Comparison of ENCODE assay signal across 23 cellular contexts in the genomic region with DNA sequence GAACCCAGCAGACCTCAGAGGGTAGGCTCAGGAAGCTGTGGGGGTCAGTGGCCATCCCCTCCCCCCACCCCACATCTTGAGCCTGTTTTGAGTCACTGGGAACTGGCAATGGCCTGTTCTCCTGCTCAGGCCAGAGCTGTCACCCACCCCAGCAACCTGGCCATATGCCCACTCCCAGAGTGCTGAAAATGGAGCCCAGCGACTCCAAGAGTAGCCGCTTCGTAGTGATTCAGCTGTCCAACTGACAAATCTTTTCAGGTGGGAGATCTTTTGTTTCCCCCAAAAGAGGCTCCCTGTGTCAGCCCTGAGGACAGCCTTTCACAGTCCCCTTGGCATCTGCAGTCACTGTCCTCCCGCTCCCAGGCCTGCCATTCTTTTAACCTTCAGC. TPM values are rescaled to one million over a fixed set of nuclear protein-coding genes. Genes with fewer than 3 reads are reported as not detected.
DNase-seq lines count a peak whose midpoint lies in the region; ATAC-seq and TF ChIP-seq lines count a peak whose summit lies in the region.
"Had no signal": no experiment of that assay in that cellular context is flagged by ENCODE, and none has a peak within 500 bp of the region (broad histone marks: within the 10 kb centered on the region; RNA-seq: fewer than 3 reads in every experiment).

No MANE protein-coding gene starts in this region.

- no peaks in the 10 kb centered on the region for H3K27me3 Mint-ChIP-seq in WTC11 (ENCODE audit: low read depth)
- H3K27me3 Mint-ChIP-seq: CD4-positive, alpha-beta T cell had no signal

- POLR2A ChIA-PET in WTC11 (lab: Charles Lee) = no interaction called here

- no peaks in the 10 kb centered on the region for H3K36me3 ChIP-seq in right atrium auricular region
- H3K36me3 ChIP-seq: BE2C, MG63 had no signal

- H3K9me3 Mint-ChIP-seq in WTC11 = no peaks in the 10 kb centered on the region
- H3K9me3 Mint-ChIP-seq: CD4-positive, alpha-beta T cell had no signal

- H3K27ac Mint-ChIP-seq in WTC11 = no peak overlapping the region; the same call in 1 of the 2 replicates
- H3K27ac Mint-ChIP-seq: CD4-positive, alpha-beta T cell had no signal

- no peaks in the 10 kb centered on the region for H3K4me1 ChIP-seq in right atrium auricular region
- no peaks in the 10 kb centered on the region for H3K4me1 ChIP-seq in right cardiac atrium (ENCODE audit: control insufficient read depth, insufficient read depth, low read length)
- H3K4me1 ChIP-seq: A549, BE2C had no signal

- H3K9me3 ChIP-seq in right atrium auricular region = no peaks in the 10 kb centered on the region
- no peaks in the 10 kb centered on the region for H3K9me3 ChIP-seq in right cardiac atrium (ENCODE audit: control insufficient read depth, low read length)
- H3K9me3 ChIP-seq: A549, BE2C, MG63 had no signal

- TF ChIP-seq CTCF in right atrium auricular region (IDR thresholded peaks at IDR 0.05) (no peak), WTC11 (IDR thresholded peaks at IDR 0.05) (no peak)

- H3K36me3 Mint-ChIP-seq in WTC11 = no peaks in the 10 kb centered on the region

- CTCF ChIA-PET in WTC11 (lab: Charles Lee) = interaction anchor here (1.2 to 6.9 kb wide), 3 partner anchors 17 to 137 kb away, joined by 3 to 40 read pairs (median 6); no protein-coding TSS in a partner anchor

- peaks cover 7% of the 10 kb centered on the region; the same call in 1 of the 2 replicates for H3K4me1 Mint-ChIP-seq in WTC11

- ATAC-seq in right cardiac atrium (no peak), HG02623 (IDR thresholded peaks at IDR 0.05; ENCODE audit: unreplicated experiment) (no peak), HG02870 (IDR thresholded peaks at IDR 0.05; ENCODE audit: unreplicated experiment) (no peak), WTC11 (no peak)
- ATAC-seq: A549, K562 had no signal

- H3K27ac ChIP-seq in right atrium auricular region = no peak overlapping the region
- no peak overlapping the region for H3K27ac ChIP-seq in right cardiac atrium (ENCODE audit: low read length)
- H3K27ac ChIP-seq: A549, PC-9, SK-N-MC had no signal

- H3K27me3 ChIP-seq in right atrium auricular region (no peaks in the 10 kb centered on the region), right cardiac atrium (ENCODE audit: control insufficient read depth, insufficient read depth) (no peaks in the 10 kb centered on the region)
- H3K27me3 ChIP-seq: BE2C, MG63 had no signal

- WGBS in right cardiac atrium = 71% methylated on average over 4 of the region's 4 CpGs

- intact Hi-C loops in right cardiac atrium (cut with DNase I) = no loop called here

- H3K4me3 ChIP-seq in right atrium auricular region = no peak overlapping the region
- no peak overlapping the region for H3K4me3 ChIP-seq in right cardiac atrium (ENCODE audit: low read length)
- H3K4me3 ChIP-seq: A549, K562, MG63, PC-9, SK-N-MC had no signal

- H3K4me3 Mint-ChIP-seq in WTC11 = no peak overlapping the region
- H3K4me3 Mint-ChIP-seq: CD4-positive, alpha-beta T cell had no signal

- peak; percentile 13 for DNase-seq in right atrium auricular region (ENCODE audit: low spot score)
- no peak for DNase-seq in right cardiac atrium
- DNase-seq in cerebellum (ENCODE audit: low spot score) = peak; percentile 67
- DNase-seq in occipital lobe (lab: John Stamatoyannopoulos, UW) = peak; percentile 11
- no peak for DNase-seq in WTC11 (ENCODE audit: low spot score)
- DNase-seq: BE2C; CD4-positive, alpha-beta T cell; DMS53; GF-D8; MG63; NCI-H1417; NCI-H1694 treated with DMSO at 0.1 percent for 48 hours; NCI-H2081 treated with DMSO at 0.1 percent for 48 hours; PC-9; RPMI8226; SHP77 had no signal

TF ChIP-seq in WTC11, 78 proteins besides CTCF, POLR2A, EP300 and RAD21:
- TF ChIP-seq ZNF317 (CRISPR knock-in tag; IDR thresholded peaks at IDR 0.05; ENCODE audit: borderline replicate concordance, low read depth) (no peak), PRRX2 (CRISPR knock-in tag; IDR thresholded peaks at IDR 0.05) (no peak), SMAD3 (CRISPR knock-in tag; IDR thresholded peaks at IDR 0.05; ENCODE audit: borderline replicate concordance) (no peak), ZNF121 (CRISPR knock-in tag; IDR thresholded peaks at IDR 0.05) (no peak), ESRRA (CRISPR knock-in tag; IDR thresholded peaks at IDR 0.05; ENCODE audit: borderline replicate concordance) (no peak), ZNF416 (CRISPR knock-in tag; IDR thresholded peaks at IDR 0.05) (no peak), FOXP1 (CRISPR knock-in tag; IDR thresholded peaks at IDR 0.05; ENCODE audit: borderline replicate concordance) (no peak), ZNF671 (CRISPR knock-in tag; IDR thresholded peaks at IDR 0.05) (no peak), ATF1 (CRISPR knock-in tag; IDR thresholded peaks at IDR 0.05) (no peak), RORB (CRISPR knock-in tag; IDR thresholded peaks at IDR 0.05) (no peak), ETV6 (CRISPR knock-in tag; IDR thresholded peaks at IDR 0.05) (no peak)
- TF ChIP-seq, protein P1, sequence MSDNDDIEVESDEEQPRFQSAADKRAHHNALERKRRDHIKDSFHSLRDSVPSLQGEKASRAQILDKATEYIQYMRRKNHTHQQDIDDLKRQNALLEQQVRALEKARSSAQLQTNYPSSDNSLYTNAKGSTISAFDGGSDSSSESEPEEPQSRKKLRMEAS (CRISPR knock-in tag; IDR thresholded peaks at IDR 0.05) = no peak
- TF ChIP-seq, protein P2, sequence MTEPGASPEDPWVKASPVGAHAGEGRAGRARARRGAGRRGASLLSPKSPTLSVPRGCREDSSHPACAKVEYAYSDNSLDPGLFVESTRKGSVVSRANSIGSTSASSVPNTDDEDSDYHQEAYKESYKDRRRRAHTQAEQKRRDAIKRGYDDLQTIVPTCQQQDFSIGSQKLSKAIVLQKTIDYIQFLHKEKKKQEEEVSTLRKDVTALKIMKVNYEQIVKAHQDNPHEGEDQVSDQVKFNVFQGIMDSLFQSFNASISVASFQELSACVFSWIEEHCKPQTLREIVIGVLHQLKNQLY (CRISPR knock-in tag; IDR thresholded peaks at IDR 0.05) = no peak
- TF ChIP-seq, protein P3, sequence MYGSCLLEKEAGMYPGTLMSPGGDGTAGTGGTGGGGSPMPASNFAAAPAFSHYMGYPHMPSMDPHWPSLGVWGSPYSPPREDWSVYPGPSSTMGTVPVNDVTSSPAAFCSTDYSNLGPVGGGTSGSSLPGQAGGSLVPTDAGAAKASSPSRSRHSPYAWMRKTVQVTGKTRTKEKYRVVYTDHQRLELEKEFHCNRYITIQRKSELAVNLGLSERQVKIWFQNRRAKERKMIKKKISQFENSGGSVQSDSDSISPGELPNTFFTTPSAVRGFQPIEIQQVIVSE (CRISPR knock-in tag; IDR thresholded peaks at IDR 0.05; ENCODE audit: borderline replicate concordance) = no peak
- TF ChIP-seq, protein P4, sequence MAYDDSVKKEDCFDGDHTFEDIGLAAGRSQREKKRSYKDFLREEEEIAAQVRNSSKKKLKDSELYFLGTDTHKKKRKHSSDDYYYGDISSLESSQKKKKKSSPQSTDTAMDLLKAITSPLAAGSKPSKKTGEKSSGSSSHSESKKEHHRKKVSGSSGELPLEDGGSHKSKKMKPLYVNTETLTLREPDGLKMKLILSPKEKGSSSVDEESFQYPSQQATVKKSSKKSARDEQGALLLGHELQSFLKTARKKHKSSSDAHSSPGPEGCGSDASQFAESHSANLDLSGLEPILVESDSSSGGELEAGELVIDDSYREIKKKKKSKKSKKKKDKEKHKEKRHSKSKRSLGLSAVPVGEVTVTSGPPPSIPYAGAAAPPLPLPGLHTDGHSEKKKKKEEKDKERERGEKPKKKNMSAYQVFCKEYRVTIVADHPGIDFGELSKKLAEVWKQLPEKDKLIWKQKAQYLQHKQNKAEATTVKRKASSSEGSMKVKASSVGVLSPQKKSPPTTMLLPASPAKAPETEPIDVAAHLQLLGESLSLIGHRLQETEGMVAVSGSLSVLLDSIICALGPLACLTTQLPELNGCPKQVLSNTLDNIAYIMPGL (CRISPR knock-in tag; IDR thresholded peaks at IDR 0.05) = no peak
TF ChIP-seq in WTC11: peak in this region for 0.

RNA-seq across cellular contexts. Expression of a gene that starts 32.4 kb away (rescaled TPM):
- under 1 TPM; 0.33 to 0.59 TPM for total RNA-seq in right atrium auricular region
- total RNA-seq in right cardiac atrium = 1 to 10 TPM in 3 of 4 donors, under 1 TPM in 1; 0.81 to 3.6 (median 2.5) TPM
- 0.81 TPM for polyA plus RNA-seq in right cardiac atrium
- total RNA-seq in cerebellum = 2.1 TPM
- 0.62 TPM for total RNA-seq in occipital lobe
- not detected in 3 replicates for total RNA-seq in WTC11 (2021)
- total RNA-seq: CD4-positive, alpha-beta T cell; K562; LHCN-M2; NCI-H460; PC-9 had no signal
- polyA plus RNA-seq: K562 had no signal

Comparison
In these comparisons a context has a peak if more than half of its experiments do, and no peak if none do; other contexts are left out.
1. DNase-seq: peak in right atrium auricular region (single experiment), cerebellum (single experiment) and occipital lobe (single experiment); none in right cardiac atrium (0 of 3) and WTC11 (single experiment).